Comparison of ENCODE assay signal across 20 cellular contexts in the genomic region with DNA sequence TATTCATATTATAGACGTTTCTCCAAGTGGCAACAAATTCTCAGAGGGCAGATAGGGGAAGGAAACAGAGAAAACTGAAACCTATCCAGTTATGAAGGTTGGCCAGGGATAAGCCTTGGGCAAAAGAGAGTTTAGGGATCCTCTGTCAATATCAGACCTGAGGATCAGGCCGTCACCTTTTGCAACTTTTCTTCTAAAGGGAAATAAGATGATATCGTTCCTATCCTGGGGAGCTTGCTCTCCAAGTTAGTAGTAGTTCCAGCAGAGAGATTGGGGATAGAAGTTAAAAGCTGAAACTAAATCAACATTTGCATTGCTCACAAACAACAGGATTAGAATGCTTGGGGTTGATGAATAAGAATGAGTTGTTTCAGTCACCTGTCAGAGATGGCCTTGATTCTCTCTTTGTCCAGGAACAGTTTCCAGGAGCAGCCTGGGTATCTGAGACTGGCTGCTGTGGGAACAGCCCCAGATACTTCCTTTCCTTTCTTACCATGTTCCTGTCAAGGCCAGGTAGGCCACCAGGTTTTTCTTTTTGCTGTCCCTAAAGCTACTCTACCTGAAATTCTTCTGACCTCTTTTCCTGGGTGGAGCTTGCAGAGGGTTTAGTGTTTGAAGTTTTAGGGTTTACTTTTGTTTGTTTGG. TPM values are rescaled to one million over a fixed set of nuclear protein-coding genes. Genes with fewer than 3 reads are reported as not detected.
DNase-seq lines count a peak whose midpoint lies in the region; ATAC-seq, FAIRE-seq and TF ChIP-seq lines count a peak whose summit lies in the region.
"Had no signal": no experiment of that assay in that cellular context is flagged by ENCODE, and none has a peak within 500 bp of the region (broad histone marks: within the 10 kb centered on the region; RNA-seq: fewer than 3 reads in every experiment).

No MANE protein-coding gene starts in this region.

- H2AK5ac ChIP-seq in H1 (ENCODE audit: low read depth, low read length), result no peak overlapping the region

- no peak overlapping the region for H4K8ac ChIP-seq in H1 (ENCODE audit: extremely low read depth, insufficient read depth, low read length)

- H4K20me1 ChIP-seq in H1 (replicated peaks in 1 of 2; ENCODE audit: control insufficient read depth in 1 of 2, insufficient read depth in 2 of 2, low read length in 2 of 2), result peaks cover 0 to 1% of the 10 kb centered on the region in 2 experiments

- no peak overlapping the region for H2BK15ac ChIP-seq in H1 (ENCODE audit: low read length)

- TF ChIP-seq CTCF in GM13976 (IDR thresholded peaks at IDR 0.05; ENCODE audit: borderline replicate concordance, control extremely low read depth, extremely low read depth, insufficient read depth, missing control alignments), result no peak
- no peak for TF ChIP-seq CTCF in H1 (IDR thresholded peaks at IDR 0.05; ENCODE audit: control extremely low read depth in 1 of 3, insufficient read depth in 1 of 3, low read depth in 1 of 3, low read length in 3 of 3)

- H3K79me2 ChIP-seq in H1 (ENCODE audit: control insufficient read depth in 1 of 2, insufficient read depth in 2 of 2, low read length in 2 of 2), result no peaks in the 10 kb centered on the region

- no peak overlapping the region for H4K91ac ChIP-seq in H1 (replicated peaks; ENCODE audit: insufficient read length, low read length)

- H3K4ac ChIP-seq in H1 (replicated peaks; ENCODE audit: insufficient read length, low read depth, low read length), result no peak overlapping the region

- H3K14ac ChIP-seq in H1 (ENCODE audit: insufficient read length), result no peak overlapping the region

- no peak overlapping the region for H3K23ac ChIP-seq in H1 (ENCODE audit: insufficient read length)

- H3K27ac Mint-ChIP-seq in stimulated activated memory B cell treated with anti-CD40 and anti-IgM and Interleukin-4, amounts not matched to agents 10 μg/mL and 1 μg/mL and 100 μg/mL, for 72 hours, result no peak overlapping the region

- no peak overlapping the region for H2BK5ac ChIP-seq in H1 (ENCODE audit: low read depth, low read length)

- H3K4me3 Mint-ChIP-seq in stimulated activated memory B cell treated with anti-CD40 and anti-IgM and Interleukin-4, amounts not matched to agents 10 μg/mL and 1 μg/mL and 100 μg/mL, for 72 hours, result no peak overlapping the region
- H3K4me3 Mint-ChIP-seq: H9 had no signal

- no peaks in the 10 kb centered on the region for H3K36me3 Mint-ChIP-seq in stimulated activated memory B cell treated with anti-CD40 and anti-IgM and Interleukin-4, amounts not matched to agents 10 μg/mL and 1 μg/mL and 100 μg/mL, for 72 hours

- WGBS in H1 (ENCODE audit: extremely low coverage in 1 of 2, insufficient coverage in 1 of 2, insufficient read length in 1 of 2, insufficient replicate concordance in 2 of 2, low coverage in 1 of 2, low lambda C conversion rate in 2 of 2, missing lambda C conversion rate in 1 of 2), 2 experiments, result 65% methylated on average over 3 of the region's 3 CpGs; no CpG with 5 or more reads in 1 of the 2 experiments

- no peak overlapping the region; the same call in 1 of the 2 replicates for H2BK12ac ChIP-seq in H1 (ENCODE audit: low read depth, low read length)

- H3K27me3 Mint-ChIP-seq in stimulated activated memory B cell treated with anti-CD40 and anti-IgM and Interleukin-4, amounts not matched to agents 10 μg/mL and 1 μg/mL and 100 μg/mL, for 72 hours, result peaks cover 50% of the 10 kb centered on the region

- H3K56ac ChIP-seq in H1 (replicated peaks; ENCODE audit: insufficient read length, low read depth, low read length), result no peak overlapping the region

- no peaks in the 10 kb centered on the region for H3K9me3 ChIP-seq in H1 (ENCODE audit: insufficient read depth in 2 of 2, low read depth in 1 of 2, low read length in 1 of 2)
- H3K9me3 ChIP-seq: Peyer's patch had no signal

- peak; percentile 4 for DNase-seq in GM13976 (ENCODE audit: low spot score)
- DNase-seq in LHCN-M2 (ENCODE audit: low read depth), result peak; percentile 21
- DNase-seq in H1 (ENCODE audit: low read depth in 1 of 2, low spot score in 2 of 2), result no peak
- DNase-seq in kidney tubule cell (ENCODE audit: low spot score), result peak; percentile 27
- DNase-seq: EL, H9, NCI-H1436, NCI-H2029 treated with DMSO at 0.1 percent for 48 hours, NCI-H82, Peyer's patch, Right ventricle myocardium superior had no signal

- ATAC-seq in HG03521 (IDR thresholded peaks at IDR 0.05; ENCODE audit: unreplicated experiment), result no peak
- ATAC-seq in stimulated activated memory B cell treated with anti-CD40 and anti-IgM and Interleukin-4, amounts not matched to agents 10 μg/mL and 1 μg/mL and 100 μg/mL, for 72 hours, result no peak
- ATAC-seq in GM19395 (IDR thresholded peaks at IDR 0.05; ENCODE audit: unreplicated experiment), result no peak
- ATAC-seq: SK-N-SH treated with all-trans-retinoic acid at 6 μM for 48 hours had no signal

- no peak overlapping the region for H4K5ac ChIP-seq in H1 (ENCODE audit: insufficient read length, low read depth, low read length)

- H3K79me1 ChIP-seq in H1 (ENCODE audit: low read depth, low read length), result no peaks in the 10 kb centered on the region

- no peak for FAIRE-seq in H1 (lab: Jason Lieb, UNC)
- FAIRE-seq: GM19239, HTR-8/SVneo had no signal

- peaks cover 4% of the 10 kb centered on the region; the same call in 1 of the 2 replicates for H3K23me2 ChIP-seq in H1 (ENCODE audit: low read depth, low read length)

- no peak overlapping the region for H3K9ac ChIP-seq in H1 (replicated peaks in 1 of 4; ENCODE audit: extremely low read depth in 1 of 4, low read depth in 3 of 4, low read length in 3 of 4)

- peak overlapping the region; percentile 87; the same call in 1 of the 2 replicates for H2BK20ac ChIP-seq in H1 (ENCODE audit: low read length)

- peak overlapping the region in 1 of 2 experiments; percentile 13; a peak in 2 of 4 replicates for H3K4me2 ChIP-seq in H1 (ENCODE audit: insufficient read depth in 1 of 2, low read depth in 2 of 2, low read length in 2 of 2)

- no peak overlapping the region for H3K27ac ChIP-seq in H1 (ENCODE audit: low read depth, low read length)
- H3K27ac ChIP-seq: C4-2B, Peyer's patch had no signal

- no peak overlapping the region for H3K4me3 ChIP-seq in H1 (ENCODE audit: extremely low read depth in 1 of 4, insufficient read depth in 2 of 4, low read depth in 3 of 4, low read length in 4 of 4)
- H3K4me3 ChIP-seq: Peyer's patch had no signal

- 0 out of 2 replicates have a peak overlapping the region, but pooled peaks have one; percentile 10 for H2AFZ ChIP-seq in H1 (ENCODE audit: low read length)

- TF ChIP-seq POLR2A in H1 (IDR thresholded peaks at IDR 0.05; ENCODE audit: control extremely low read depth in 1 of 2, low read depth in 2 of 2, low read length in 2 of 2), result no peak

- POLR2A ChIA-PET in H1 (lab: Charles Lee; ENCODE audit: partially characterized antibody), result interaction anchor here (0.6 to 1.0 kb wide), 3 partner anchors 104 to 211 kb away, joined by 3 read pairs; no protein-coding TSS in a partner anchor

- no peak overlapping the region for H3K18ac ChIP-seq in H1 (ENCODE audit: extremely low read depth, low read length)

- in situ Hi-C loops in GM13976 (cut with MboI; ENCODE audit: low sequenced_read_pairs, unreplicated experiment), result no loop called here

- peaks cover 17% of the 10 kb centered on the region for H3K4me1 Mint-ChIP-seq in stimulated activated memory B cell treated with anti-CD40 and anti-IgM and Interleukin-4, amounts not matched to agents 10 μg/mL and 1 μg/mL and 100 μg/mL, for 72 hours

- no peaks in the 10 kb centered on the region for H3K9me3 Mint-ChIP-seq in stimulated activated memory B cell treated with anti-CD40 and anti-IgM and Interleukin-4, amounts not matched to agents 10 μg/mL and 1 μg/mL and 100 μg/mL, for 72 hours
- H3K9me3 Mint-ChIP-seq: H9 had no signal

- no peak overlapping the region for H2BK120ac ChIP-seq in H1 (replicated peaks; ENCODE audit: low read depth, low read length)

- TF ChIP-seq RAD21 in H1 (IDR thresholded peaks at IDR 0.05 in 1 of 2, conservative IDR thresholded peaks at IDR 0.05 in 1 of 2; ENCODE audit: low read depth in 2 of 2, low read length in 2 of 2), result no peak

- H3K36me3 ChIP-seq in H1 (ENCODE audit: control insufficient read depth in 2 of 4, insufficient read depth in 4 of 4, low read length in 3 of 4), result no peaks in the 10 kb centered on the region
- H3K36me3 ChIP-seq: Peyer's patch had no signal

- peaks cover 6 to 21% (median 17%) of the 10 kb centered on the region in 4 experiments for H3K27me3 ChIP-seq in H1 (replicated peaks in 1 of 4; ENCODE audit: control insufficient read depth in 3 of 4, extremely low read depth in 1 of 4, insufficient read depth in 3 of 4, low read length in 3 of 4)
- H3K27me3 ChIP-seq: Peyer's patch had no signal

- CTCF ChIA-PET in H1 (lab: Charles Lee; ENCODE audit: partially characterized antibody), result interaction anchor here (0.6 to 4.4 kb wide), 9 partner anchors 8 to 157 kb away, joined by 3 to 23 read pairs (median 3); a partner anchor contains a TSS

- peaks cover 0 to 12% (median 7%) of the 10 kb centered on the region in 4 experiments; a peak in 6 of 7 replicates for H3K4me1 ChIP-seq in H1 (replicated peaks in 1 of 4; ENCODE audit: control insufficient read depth in 3 of 4, insufficient read depth in 4 of 4, low read length in 3 of 4)

- no peak; a peak in 1 of 3 replicates for TF ChIP-seq EP300 in H1 (IDR thresholded peaks at IDR 0.05; ENCODE audit: borderline replicate concordance in 1 of 2, low read depth in 2 of 2, low read length in 2 of 2)

RNA-seq across cellular contexts. Expression of a gene that starts 2.5 kb away (rescaled TPM):
- total RNA-seq in LHCN-M2 (2014; rRNA removed), result not detected in 2 replicates
- polyA plus RNA-seq in LHCN-M2 (2012), result not detected
- total RNA-seq in H1 (2021; fragmentation: NEBNext Ultra II Directional; extraction: Animal tissue kit (Norgen Biotek cat#: 25700)), result not detected in 2 replicates
- not detected in 2 replicates for polyA plus RNA-seq in H1 (2011; rRNA removed)
- polyA plus RNA-seq in H1 (2011; cell fraction: cytosol; rRNA removed), result not detected
- not detected for polyA plus RNA-seq in H1 (2011; cell fraction: nucleus; rRNA removed)
- 0.39 to 0.48 TPM in 2 of 4 replicates, not detected in the others for polyA plus RNA-seq in H1 (2012, experiment 1 of 2)
- polyA plus RNA-seq in H1 (2012, experiment 2 of 2), result not detected
- polyA plus RNA-seq in H1 (2013, experiment 1 of 2), result 0.87 TPM
- 0.74 TPM for polyA plus RNA-seq in H1 (2013, experiment 2 of 2)
- not detected in 2 replicates for polyA minus RNA-seq in H1 (2011; rRNA and poly(A)+ RNA removed)
- not detected for polyA minus RNA-seq in H1 (2011; cell fraction: cytosol; rRNA and poly(A)+ RNA removed)
- polyA minus RNA-seq in H1 (2011; cell fraction: nucleus; rRNA and poly(A)+ RNA removed), result not detected
- total RNA-seq: A673, NCI-H460, Peyer's patch had no signal

RNA-seq across cellular contexts. Expression of a gene that starts 7.2 kb away (rescaled TPM):
- total RNA-seq in LHCN-M2 (2014; rRNA removed), result not detected in 2 replicates
- polyA plus RNA-seq in LHCN-M2 (2012), result not detected
- 0.34 and 0.65 TPM in 2 replicates for total RNA-seq in H1 (2021; fragmentation: NEBNext Ultra II Directional; extraction: Animal tissue kit (Norgen Biotek cat#: 25700))
- polyA plus RNA-seq in H1 (2011; rRNA removed), result 1.2 and 1.3 TPM in 2 replicates
- 1.2 TPM for polyA plus RNA-seq in H1 (2011; cell fraction: cytosol; rRNA removed)
- 2.3 TPM for polyA plus RNA-seq in H1 (2011; cell fraction: nucleus; rRNA removed)
- 1.1 to 1.8 TPM (median 1.4 TPM) in 4 replicates for polyA plus RNA-seq in H1 (2012, experiment 1 of 2)
- polyA plus RNA-seq in H1 (2012, experiment 2 of 2), result 1.2 TPM
- polyA plus RNA-seq in H1 (2013, experiment 1 of 2), result 0.51 TPM
- 0.72 TPM for polyA plus RNA-seq in H1 (2013, experiment 2 of 2)
- polyA minus RNA-seq in H1 (2011; rRNA and poly(A)+ RNA removed), result 0.13 and 0.63 TPM in 2 replicates
- not detected for polyA minus RNA-seq in H1 (2011; cell fraction: cytosol; rRNA and poly(A)+ RNA removed)
- 1.3 TPM for polyA minus RNA-seq in H1 (2011; cell fraction: nucleus; rRNA and poly(A)+ RNA removed)
- total RNA-seq: A673, NCI-H460, Right ventricle myocardium superior had no signal

RNA-seq across cellular contexts. Expression of a gene that starts 39.4 kb away (rescaled TPM):
- 83.4 and 117 TPM in 2 replicates for total RNA-seq in LHCN-M2 (2014; rRNA removed)
- 97.8 TPM for polyA plus RNA-seq in LHCN-M2 (2012)
- 96.4 and 113 TPM in 2 replicates for total RNA-seq in H1 (2021; fragmentation: NEBNext Ultra II Directional; extraction: Animal tissue kit (Norgen Biotek cat#: 25700))
- polyA plus RNA-seq in H1 (2011; rRNA removed), result 64.7 and 74.9 TPM in 2 replicates
- 81.9 TPM for polyA plus RNA-seq in H1 (2011; cell fraction: cytosol; rRNA removed)
- 80.9 TPM for polyA plus RNA-seq in H1 (2011; cell fraction: nucleus; rRNA removed)
- 90.9 to 124 TPM (median 106 TPM) in 4 replicates for polyA plus RNA-seq in H1 (2012, experiment 1 of 2)
- 102 TPM for polyA plus RNA-seq in H1 (2012, experiment 2 of 2)
- polyA plus RNA-seq in H1 (2013, experiment 1 of 2), result 69.8 TPM
- 74.0 TPM for polyA plus RNA-seq in H1 (2013, experiment 2 of 2)
- polyA minus RNA-seq in H1 (2011; rRNA and poly(A)+ RNA removed), result 56.2 and 74.3 TPM in 2 replicates
- polyA minus RNA-seq in H1 (2011; cell fraction: cytosol; rRNA and poly(A)+ RNA removed), result 48.1 TPM
- 50.0 TPM for polyA minus RNA-seq in H1 (2011; cell fraction: nucleus; rRNA and poly(A)+ RNA removed)

Comparison
In these comparisons a context has a peak if more than half of its experiments do, and no peak if none do; other contexts are left out.
1. DNase-seq: peak in GM13976 (single experiment), LHCN-M2 (single experiment) and kidney tubule cell (single experiment); none in H1 (0 of 2).